8 cellular contexts compared by ENCODE assay signal in genomic region chr5:80245986-80246781, GRCh38. TPM values are rescaled to one million over a fixed set of nuclear protein-coding genes. Genes with fewer than 3 reads are reported as not detected.
DNase-seq lines count a peak whose midpoint lies in the region; ATAC-seq and TF ChIP-seq lines count a peak whose summit lies in the region.

No MANE protein-coding gene starts in this region.

- CTCF ChIA-PET in activated naive CD4-positive, alpha-beta T cell treated with anti-CD3 and anti-CD28 coated beads for 36 hours (lab: Charles Lee) = interaction anchor here (1.2 kb wide), 1 partner anchor 36 kb away, joined by 3 read pairs; no protein-coding TSS in a partner anchor

- H3K36me3 ChIP-seq in vagina = no peaks in the 10 kb centered on the region
- H3K36me3 ChIP-seq in tibial artery = no peaks in the 10 kb centered on the region

- peaks cover 69% of the 10 kb centered on the region for H3K4me1 Mint-ChIP-seq in activated naive CD4-positive, alpha-beta T cell treated with anti-CD3 and anti-CD28 coated beads for 36 hours (ENCODE audit: low read depth)

- H3K27me3 Mint-ChIP-seq in activated naive CD4-positive, alpha-beta T cell treated with anti-CD3 and anti-CD28 coated beads for 36 hours (ENCODE audit: low read depth) = no peaks in the 10 kb centered on the region

- H3K9me3 Mint-ChIP-seq in activated naive CD4-positive, alpha-beta T cell treated with anti-CD3 and anti-CD28 coated beads for 36 hours = peaks cover 24% of the 10 kb centered on the region

- H3K27ac ChIP-seq in vagina (peak overlapping the region; percentile 63), tibial artery (no peak overlapping the region)

- TF ChIP-seq POLR2A in vagina (IDR thresholded peaks at IDR 0.05) = no peak

- DNase-seq in activated naive CD4-positive, alpha-beta T cell treated with anti-CD3 and anti-CD28 coated beads for 36 hours = no peak
- no peak for DNase-seq in activated naive CD4-positive, alpha-beta T cell treated with anti-CD3 and anti-CD28 coated beads, Interleukin-2, amount 50 U/mL, for 16 hours
- DNase-seq in astrocyte of the spinal cord (ENCODE audit: low read depth, low spot score) (peak; percentile 55), iPS-NIHi11 (ENCODE audit: low spot score) (peak; percentile 65), vagina (ENCODE audit: extremely low spot score in 2 of 2) (no peak), tibial artery (no peak)

- H3K36me3 Mint-ChIP-seq in activated naive CD4-positive, alpha-beta T cell treated with anti-CD3 and anti-CD28 coated beads for 36 hours (ENCODE audit: low read depth) = peaks cover 34% of the 10 kb centered on the region

- intact Hi-C loops in activated naive CD4-positive, alpha-beta T cell treated with anti-CD3 and anti-CD28 coated beads for 36 hours (cut with micrococcal nuclease) = no loop called here
- intact Hi-C loops in vagina (cut with DNase I) = no loop called here
- intact Hi-C loops in tibial artery (cut with DNase I; ENCODE audit: low total_unique reads) = no loop called here

- H3K27me3 ChIP-seq in vagina = no peaks in the 10 kb centered on the region
- H3K27me3 ChIP-seq in tibial artery = no peaks in the 10 kb centered on the region

- H3K4me3 ChIP-seq in astrocyte of the spinal cord (ENCODE audit: low read depth, low read length) (no peak overlapping the region), vagina (no peak overlapping the region), tibial artery (no peak overlapping the region)

- in situ Hi-C loops in astrocyte of the spinal cord (cut with HindIII; ENCODE audit: low sequenced_read_pairs) = no loop called here

- H3K9me3 ChIP-seq in vagina (no peaks in the 10 kb centered on the region), tibial artery (no peaks in the 10 kb centered on the region)

- H3K4me1 ChIP-seq in vagina (peaks cover 58% of the 10 kb centered on the region), tibial artery (peaks cover 0 to 17% (median 11%) of the 10 kb centered on the region in 4 donors)

- no peak for TF ChIP-seq CTCF in astrocyte of the spinal cord (IDR thresholded peaks at IDR 0.05; ENCODE audit: low read depth, low read length)
- TF ChIP-seq CTCF in vagina (IDR thresholded peaks at IDR 0.05) = no peak
- no peak for TF ChIP-seq CTCF in tibial artery (IDR thresholded peaks at IDR 0.05)

- ATAC-seq in GM19351 (IDR thresholded peaks at IDR 0.05; ENCODE audit: unreplicated experiment) (no peak), GM21390 (IDR thresholded peaks at IDR 0.05; ENCODE audit: unreplicated experiment) (no peak)

- H3K4me3 Mint-ChIP-seq in activated naive CD4-positive, alpha-beta T cell treated with anti-CD3 and anti-CD28 coated beads for 36 hours = no peak overlapping the region

- H3K27ac Mint-ChIP-seq in activated naive CD4-positive, alpha-beta T cell treated with anti-CD3 and anti-CD28 coated beads for 36 hours = peak overlapping the region; percentile 7

RNA-seq across cellular contexts. Expression of gene SERINC5, which starts 9.7 kb away (rescaled TPM):
- 10 to 100 TPM; 34.8 to 36.4 TPM for total RNA-seq in activated naive CD4-positive, alpha-beta T cell treated with anti-CD3 and anti-CD28 coated beads for 36 hours
- 35.6 TPM for total RNA-seq in vagina

Comparison
In these comparisons a context has a peak if more than half of its experiments do, and no peak if none do; other contexts are left out.
1. DNase-seq: peak in astrocyte of the spinal cord (single experiment) and iPS-NIHi11 (single experiment); none in activated naive CD4-positive, alpha-beta T cell treated with anti-CD3 and anti-CD28 coated beads for 36 hours (single experiment), activated naive CD4-positive, alpha-beta T cell treated with anti-CD3 and anti-CD28 coated beads, Interleukin-2, amount 50 U/mL, for 16 hours (single experiment), vagina (0 of 2) and tibial artery (0 of 2).